In genomic region chr2:152175012-152175367, GRCh38 we compare ENCODE assay signal across 8 cellular contexts. TPM values are rescaled to one million over a fixed set of nuclear protein-coding genes. Genes with fewer than 3 reads are reported as not detected.
DNase-seq lines count a peak whose midpoint lies in the region; ATAC-seq and TF ChIP-seq lines count a peak whose summit lies in the region.

No MANE protein-coding gene starts in this region.

- H3K27ac ChIP-seq in C4-2B (peak overlapping the region; percentile 93), thyroid gland (peak overlapping the region; percentile 96 to 97 (median 97))

- POLR2A ChIA-PET in activated naive CD8-positive, alpha-beta T cell treated with anti-CD3 and anti-CD28 coated beads, Interleukin-2, amount 10 ng/mL, durations not matched to agents 7 days and 5 days (lab: Charles Lee), result interaction anchor here (1.5 to 1.8 kb wide), 2 partner anchors 160 to 461 kb away, joined by 3 to 5 read pairs; partner anchors contain the start of gene FMNL2

- peak overlapping the region; percentile 2 to 93 (median 65) for H3K4me3 ChIP-seq in thyroid gland (replicated peaks in 1 of 3)

- H3K9me3 ChIP-seq in thyroid gland, result no peaks in the 10 kb centered on the region

- H3K4me3 Mint-ChIP-seq in activated naive CD8-positive, alpha-beta T cell treated with anti-CD3 and anti-CD28 coated beads, Interleukin-2, amount 10 ng/mL, durations not matched to agents 7 days and 5 days, result peak overlapping the region; percentile 97

- WGBS in thyroid gland, 2 donors, result 0 to 1% methylated on average over 8 to 10 of the region's 10 CpGs

- H3K4me1 Mint-ChIP-seq in activated naive CD8-positive, alpha-beta T cell treated with anti-CD3 and anti-CD28 coated beads, Interleukin-2, amount 10 ng/mL, durations not matched to agents 7 days and 5 days, result peaks cover 22% of the 10 kb centered on the region

- H3K27ac Mint-ChIP-seq in activated naive CD8-positive, alpha-beta T cell treated with anti-CD3 and anti-CD28 coated beads, Interleukin-2, amount 10 ng/mL, durations not matched to agents 7 days and 5 days, result peak overlapping the region; percentile 100

- H3K4me1 ChIP-seq in thyroid gland, result peaks cover 18 to 26% of the 10 kb centered on the region in 2 donors

- DNase-seq in activated naive CD8-positive, alpha-beta T cell treated with anti-CD3 and anti-CD28 coated beads, Interleukin-2, amount 10 ng/mL, durations not matched to agents 7 days and 5 days, result no peak
- DNase-seq in left colon (no peak), thyroid gland (no peak), middle frontal gyrus (ENCODE audit: extremely low spot score, low spot score) (no peak), GM20000 (ENCODE audit: low spot score) (no peak)

- no peaks in the 10 kb centered on the region for H3K27me3 ChIP-seq in thyroid gland

- peak; percentile 17 for ATAC-seq in GM19397 (IDR thresholded peaks at IDR 0.05; ENCODE audit: unreplicated experiment)
- peak; percentile 14 for ATAC-seq in HG03457 (IDR thresholded peaks at IDR 0.05; ENCODE audit: unreplicated experiment)
- ATAC-seq in activated naive CD8-positive, alpha-beta T cell treated with anti-CD3 and anti-CD28 coated beads, Interleukin-2, amount 10 ng/mL, durations not matched to agents 7 days and 5 days (ENCODE audit: low read depth), result peak; percentile 6
- peak; percentile 3 for ATAC-seq in left colon

- H3K36me3 ChIP-seq in thyroid gland, result no peaks in the 10 kb centered on the region

- intact Hi-C loops in left colon (cut with DNase I, micrococcal nuclease), result no loop called here
- intact Hi-C loops in thyroid gland (cut with DNase I), result loop anchor here (10.0 kb wide), 2 partner anchors 140 to 540 kb away; partner anchors contain the start of genes ARL6IP6 and PRPF40A

- TF ChIP-seq CTCF in C4-2B (conservative IDR thresholded peaks at IDR 0.05) (no peak), thyroid gland (IDR thresholded peaks at IDR 0.05) (no peak), GM20000 (IDR thresholded peaks at IDR 0.05; ENCODE audit: extremely low read depth, missing control alignments) (no peak)

- peaks cover 6% of the 10 kb centered on the region for H3K36me3 Mint-ChIP-seq in activated naive CD8-positive, alpha-beta T cell treated with anti-CD3 and anti-CD28 coated beads, Interleukin-2, amount 10 ng/mL, durations not matched to agents 7 days and 5 days

- no peak for TF ChIP-seq POLR2A in thyroid gland (IDR thresholded peaks at IDR 0.05)

- no peaks in the 10 kb centered on the region for H3K27me3 Mint-ChIP-seq in activated naive CD8-positive, alpha-beta T cell treated with anti-CD3 and anti-CD28 coated beads, Interleukin-2, amount 10 ng/mL, durations not matched to agents 7 days and 5 days

- H3K9me3 Mint-ChIP-seq in activated naive CD8-positive, alpha-beta T cell treated with anti-CD3 and anti-CD28 coated beads, Interleukin-2, amount 10 ng/mL, durations not matched to agents 7 days and 5 days, result no peaks in the 10 kb centered on the region

RNA-seq across cellular contexts. Expression of gene STAM2, which starts 0.6 kb away (rescaled TPM):
- total RNA-seq in activated naive CD8-positive, alpha-beta T cell treated with anti-CD3 and anti-CD28 coated beads, Interleukin-2, amount 10 ng/mL, durations not matched to agents 7 days and 5 days, result 10 to 100 TPM; 19.0 to 19.2 TPM
- total RNA-seq in left colon (10 to 100 TPM; 35.8 to 43.5 TPM), thyroid gland (10 to 100 TPM; 62.1 to 70.6 (median 63.4) TPM)
